Comparison of ENCODE assay signal across 27 cellular contexts in genomic region chr11:19876750-19877149, GRCh38.
"Had no signal": no experiment of that assay in that cellular context is flagged by ENCODE, and none has a peak within 500 bp of the region (broad histone marks: within the 10 kb centered on the region; RNA-seq: fewer than 3 reads in every experiment).

No MANE protein-coding gene starts in this region.

- ATAC-seq: Panc1 had no signal

- H3K4me1 ChIP-seq: SJSA1 had no signal

- H3K9ac ChIP-seq: KMS-11, SK-N-SH had no signal

- H3K4me3 ChIP-seq: PC-9, SJSA1 had no signal

- H3K36me3 ChIP-seq: SJSA1 had no signal

- H3K9me3 ChIP-seq: SJSA1, SK-N-SH had no signal

- DNase-seq: Karpas-422, MM.1S, MV-4-11, NCI-H1092, NCI-H1105, NCI-H1417 treated with DMSO at 0.1 percent for 48 hours, NCI-H1436 treated with DMSO at 0.1 percent for 48 hours, NCI-H1694 treated with DMSO at 0.1 percent for 48 hours, NCI-H187 treated with DMSO at 0.1 percent for 48 hours, NCI-H2029, NCI-H2081, NCI-H2171 treated with DMSO at 0.1 percent for 48 hours, NCI-H2227 treated with DMSO at 0.1 percent for 48 hours, NCI-H345, NCI-H446, NCI-H510A treated with DMSO at 0.1 percent for 48 hours, NCI-H526 treated with DMSO at 0.1 percent for 48 hours, NCI-H774, PC-9, Right ventricle myocardium superior, RPMI8226, SHP77 treated with DMSO at 0.1 percent for 48 hours, SK-N-SH, SW 1271 had no signal

- H3K27ac ChIP-seq: KMS-11, PC-9, SJSA1 had no signal
